8 cellular contexts compared by ENCODE assay signal in the genomic region with DNA sequence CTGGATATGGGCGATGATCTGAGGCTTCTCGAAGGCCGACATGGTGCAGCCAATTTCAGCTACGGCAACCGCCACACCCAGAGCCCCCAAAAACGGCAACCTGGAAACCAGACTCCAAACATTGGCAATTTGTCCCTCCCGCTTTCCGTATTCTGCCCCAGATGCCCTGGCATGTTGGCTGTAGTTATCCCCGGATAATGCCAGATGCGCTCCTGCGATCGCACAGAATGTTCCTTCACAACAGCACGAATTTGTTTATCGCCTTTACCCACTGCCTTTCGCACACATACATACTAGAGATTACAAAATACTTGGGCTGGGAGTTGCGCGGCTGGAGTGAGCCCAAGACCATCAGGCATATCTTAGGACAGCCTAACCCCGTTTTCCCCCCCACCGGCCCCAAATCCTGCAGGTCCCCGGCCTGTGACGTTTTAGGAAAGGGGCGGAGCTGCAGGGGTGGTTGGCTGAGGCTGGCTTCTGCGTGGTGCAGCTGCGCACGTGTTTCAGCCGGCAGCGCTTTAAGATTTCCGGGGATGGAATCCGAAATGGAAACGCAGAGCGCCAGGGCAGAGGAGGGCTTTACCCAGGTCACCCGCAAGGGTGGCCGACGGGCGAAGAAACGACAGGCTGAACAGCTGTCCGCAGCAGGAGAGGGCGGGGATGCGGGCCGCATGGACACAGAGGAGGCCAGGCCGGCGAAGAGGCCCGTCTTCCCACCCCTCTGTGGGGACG. TPM values are rescaled to one million over a fixed set of nuclear protein-coding genes. Genes with fewer than 3 reads are reported as not detected.
DNase-seq lines count a peak whose midpoint lies in the region; ATAC-seq and TF ChIP-seq lines count a peak whose summit lies in the region.

TSS of gene PNO1 (plus strand) at position 487 of the 732 bp plus-strand sequence. CDS start at position 534, 47 bp downstream.

- H3K36me3 ChIP-seq in prostate gland (no peaks in the 10 kb centered on the region), urinary bladder (ENCODE audit: insufficient read depth) (peaks cover 1% of the 10 kb centered on the region)

- peak; percentile 96 to 97 for DNase-seq in NCI-H187 (lab: John Stamatoyannopoulos, UW)
- DNase-seq in T-helper 2 cell = peak; percentile 89 to 96 (median 95)
- peak; percentile 95 for DNase-seq in left ventricle myocardium superior
- peak; percentile 94 for DNase-seq in prostate gland (ENCODE audit: low spot score)

- peak; percentile 90 for ATAC-seq in GM18498 (IDR thresholded peaks at IDR 0.05; ENCODE audit: unreplicated experiment)
- ATAC-seq in HG02938 (IDR thresholded peaks at IDR 0.05; ENCODE audit: unreplicated experiment) = peak; percentile 86
- ATAC-seq in left ventricle myocardium superior = peak; percentile 98

- intact Hi-C loops in left ventricle myocardium superior (cut with micrococcal nuclease) = no loop called here
- intact Hi-C loops in prostate gland (cut with DNase I) = loop anchor here (2.0 kb wide), 1 partner anchor 95 kb away; the partner anchor contains the start of gene PPP3R1

- H3K27me3 ChIP-seq in prostate gland (replicated peaks; ENCODE audit: insufficient read depth) = no peaks in the 10 kb centered on the region

- peak within 1 kb of the TSS; percentile 65 to 67 for H3K4me3 ChIP-seq in prostate gland
- H3K4me3 ChIP-seq in urinary bladder (ENCODE audit: low read depth, low read length) = peak within 1 kb of the TSS; percentile 73

- peak in 1 of 4 experiments; percentile 20 for TF ChIP-seq CTCF in prostate gland (IDR thresholded peaks at IDR 0.05)

- H3K4me1 ChIP-seq in prostate gland (replicated peaks) (peaks cover 6% of the 10 kb centered on the region), urinary bladder (ENCODE audit: insufficient read depth) (no peaks in the 10 kb centered on the region)

- no peak for TF ChIP-seq POLR2A in prostate gland (IDR thresholded peaks at IDR 0.05)

- H3K27ac ChIP-seq in angular gyrus (ENCODE audit: low read depth, low read length) (peak within 1 kb of the TSS; percentile 100), prostate gland (peak within 1 kb of the TSS; percentile 88 to 92), urinary bladder (ENCODE audit: low read depth) (peak within 1 kb of the TSS; percentile 40)

- no peaks in the 10 kb centered on the region for H3K9me3 ChIP-seq in prostate gland

- under 1% methylated on average over 37 of the region's 44 CpGs for WGBS in prostate gland
- under 1% methylated on average over 44 of the region's 44 CpGs for WGBS in urinary bladder

RNA-seq across cellular contexts. Expression of gene PNO1, which starts in this region (rescaled TPM):
- total RNA-seq in left ventricle myocardium superior = 7.4 TPM
- total RNA-seq in prostate gland = 10 to 100 TPM; 10.1 to 20.2 TPM
- 11.2 TPM for total RNA-seq in urinary bladder
- 14.3 TPM for polyA plus RNA-seq in urinary bladder

Comparison
In these comparisons a context has a peak if more than half of its experiments do, and no peak if none do; other contexts are left out.
1. Peak in every context shown above with its lines: DNase-seq, ATAC-seq, H3K4me3 ChIP-seq and H3K27ac ChIP-seq.
2. H3K27ac ChIP-seq: peak in every context shown above with its lines; median percentile 100 in angular gyrus; 90 in prostate gland; 40 in urinary bladder.